ENCODE assay signal across 15 cellular contexts in the genomic region with DNA sequence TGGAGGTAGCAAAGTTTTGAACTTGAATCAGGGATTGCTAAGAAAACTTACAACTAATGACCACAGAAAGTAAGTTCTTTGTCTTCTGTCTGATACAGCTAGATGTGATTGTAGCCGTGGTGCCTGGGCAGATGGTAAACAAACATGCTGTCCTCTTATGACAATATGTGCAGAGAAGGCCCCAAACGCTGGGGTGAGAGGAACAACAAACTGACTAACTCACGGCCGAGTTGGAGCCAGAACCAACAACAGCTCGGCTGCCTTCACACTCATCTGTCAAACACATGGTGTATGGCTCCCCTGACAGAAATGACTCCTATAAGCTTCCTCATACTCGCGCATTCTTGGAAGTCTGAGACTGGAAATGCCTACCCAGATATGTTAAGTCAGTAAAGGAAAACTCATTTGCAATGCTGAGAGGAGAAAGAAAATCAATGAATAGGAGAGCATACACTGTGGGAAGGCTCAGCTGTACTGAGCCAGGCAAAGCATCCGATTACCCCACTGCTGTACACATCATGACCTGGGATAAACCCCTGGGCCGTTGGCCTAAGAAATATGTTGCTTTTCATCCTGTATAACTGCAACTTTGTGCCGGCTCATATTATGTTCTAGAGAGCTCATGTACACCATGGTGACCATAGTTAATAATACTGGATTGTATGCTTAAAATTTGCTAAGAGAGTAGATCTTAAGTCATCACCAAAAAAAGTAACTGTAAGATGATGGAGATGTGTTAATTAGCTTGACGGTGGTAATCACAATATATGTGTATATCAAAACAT. TPM values are rescaled to one million over a fixed set of nuclear protein-coding genes. Genes with fewer than 3 reads are reported as not detected.
DNase-seq lines count a peak whose midpoint lies in the region; ATAC-seq, FAIRE-seq and TF ChIP-seq lines count a peak whose summit lies in the region.
"Had no signal": no experiment of that assay in that cellular context is flagged by ENCODE, and none has a peak within 500 bp of the region (broad histone marks: within the 10 kb centered on the region; RNA-seq: fewer than 3 reads in every experiment).

No MANE protein-coding gene starts in this region.

- H3K27ac ChIP-seq in astrocyte (ENCODE audit: low read depth, low read length): peak overlapping the region; percentile 16

- H3K4me3 Mint-ChIP-seq in astrocyte (ENCODE audit: unreplicated experiment) (peak overlapping the region; percentile 98), immature natural killer cell (no peak overlapping the region), endothelial cell (ENCODE audit: unreplicated experiment) (no peak overlapping the region)
- H3K4me3 Mint-ChIP-seq: activated CD8-positive, alpha-beta T cell treated with anti-CD3 and anti-CD28 coated beads for 36 hours; activated naive CD4-positive, alpha-beta T cell treated with anti-CD3 and anti-CD28 coated beads, Interleukin-2, amount 50 U/mL, for 24 hours; H9; nephron progenitor cell had no signal

- H3K36me3 ChIP-seq in astrocyte (ENCODE audit: insufficient read depth, low read length): peaks cover 92% of the 10 kb centered on the region

- H3K9me3 Mint-ChIP-seq in astrocyte (ENCODE audit: unreplicated experiment) (no peaks in the 10 kb centered on the region), immature natural killer cell (no peaks in the 10 kb centered on the region), endothelial cell (ENCODE audit: unreplicated experiment) (no peaks in the 10 kb centered on the region)
- H3K9me3 Mint-ChIP-seq: activated CD8-positive, alpha-beta T cell treated with anti-CD3 and anti-CD28 coated beads for 36 hours; activated naive CD4-positive, alpha-beta T cell treated with anti-CD3 and anti-CD28 coated beads, Interleukin-2, amount 50 U/mL, for 24 hours; nephron progenitor cell had no signal

- H3K4me1 ChIP-seq in astrocyte (ENCODE audit: insufficient read depth, low read length): peaks cover 43% of the 10 kb centered on the region

- H3K4me1 Mint-ChIP-seq in astrocyte (ENCODE audit: low read depth, unreplicated experiment): peaks cover 48% of the 10 kb centered on the region
- H3K4me1 Mint-ChIP-seq in immature natural killer cell: peaks cover 37 to 72% of the 10 kb centered on the region in 2 donors
- peaks cover 10% of the 10 kb centered on the region for H3K4me1 Mint-ChIP-seq in endothelial cell (ENCODE audit: unreplicated experiment)

- peak overlapping the region; percentile 96 for H3K9ac ChIP-seq in astrocyte (ENCODE audit: low read length)

- H3K36me3 Mint-ChIP-seq in astrocyte (ENCODE audit: low read depth, unreplicated experiment): peaks cover 32% of the 10 kb centered on the region
- peaks cover 32 to 45% (median 34%) of the 10 kb centered on the region in 3 donors for H3K36me3 Mint-ChIP-seq in immature natural killer cell
- H3K36me3 Mint-ChIP-seq in endothelial cell (ENCODE audit: low read depth, unreplicated experiment): peaks cover 5% of the 10 kb centered on the region
- H3K36me3 Mint-ChIP-seq: activated naive CD4-positive, alpha-beta T cell treated with anti-CD3 and anti-CD28 coated beads, Interleukin-2, amount 50 U/mL, for 24 hours had no signal

- peaks cover 39% of the 10 kb centered on the region for H3K79me2 ChIP-seq in astrocyte (ENCODE audit: insufficient read depth, low read length)

- DNase-seq in GM04503 (ENCODE audit: low read depth) (peak; percentile 75), astrocyte (ENCODE audit: low read depth) (peak; percentile 76), fibroblast of villous mesenchyme (ENCODE audit: low read depth) (peak; percentile 71), sciatic nerve (ENCODE audit: low spot score) (no peak), immature natural killer cell (no peak), hypothalamus (lab: John Stamatoyannopoulos, UW) (no peak), endothelial cell (ENCODE audit: low spot score) (no peak), pons (ENCODE audit: low spot score) (no peak)
- DNase-seq: activated CD8-positive, alpha-beta T cell treated with anti-CD3 and anti-CD28 coated beads for 36 hours; Caco-2; effector CD8-positive, alpha-beta T cell; H9; nephron progenitor cell; T-helper 1 cell had no signal

- peak overlapping the region; percentile 94 for H3K4me2 ChIP-seq in astrocyte (ENCODE audit: low read length)

- peaks cover 100% of the 10 kb centered on the region for H4K20me1 ChIP-seq in astrocyte (ENCODE audit: insufficient read depth, low read length)

- FAIRE-seq in astrocyte (lab: Jason Lieb, UNC): no peak

- peak; percentile 44 for ATAC-seq in sciatic nerve
- ATAC-seq: activated CD8-positive, alpha-beta T cell treated with anti-CD3 and anti-CD28 coated beads for 36 hours had no signal

- H3K27me3 ChIP-seq in astrocyte (ENCODE audit: insufficient read depth, low read length): no peaks in the 10 kb centered on the region

- H3K9me3 ChIP-seq in astrocyte (ENCODE audit: insufficient read depth, low read depth, low read length): no peaks in the 10 kb centered on the region
- H3K9me3 ChIP-seq: Caco-2 had no signal

- no peak for TF ChIP-seq CTCF in astrocyte (IDR thresholded peaks at IDR 0.05; ENCODE audit: insufficient read depth, low read depth, low read length)
- no peak for TF ChIP-seq CTCF in fibroblast of villous mesenchyme (IDR thresholded peaks at IDR 0.05; ENCODE audit: insufficient read depth, low read depth, low read length)
- no peak for TF ChIP-seq CTCF in endothelial cell (IDR thresholded peaks at IDR 0.05; ENCODE audit: unreplicated experiment)

- H3K27ac Mint-ChIP-seq in astrocyte (ENCODE audit: unreplicated experiment) (no peak overlapping the region), immature natural killer cell (peak overlapping the region in 1 of 6 donors; percentile 71), endothelial cell (ENCODE audit: unreplicated experiment) (no peak overlapping the region)
- H3K27ac Mint-ChIP-seq: activated CD8-positive, alpha-beta T cell treated with anti-CD3 and anti-CD28 coated beads for 36 hours; activated naive CD4-positive, alpha-beta T cell treated with anti-CD3 and anti-CD28 coated beads, Interleukin-2, amount 50 U/mL, for 24 hours; nephron progenitor cell had no signal

- H3K4me3 ChIP-seq in astrocyte (ENCODE audit: insufficient read depth, low read depth, low read length) (peak overlapping the region; percentile 31), fibroblast of villous mesenchyme (ENCODE audit: low read depth, low read length) (no peak overlapping the region)

- intact Hi-C loops in sciatic nerve (cut with DNase I): no loop called here

- no peak overlapping the region for H2AFZ ChIP-seq in astrocyte (ENCODE audit: low read depth, low read length)

- no peaks in the 10 kb centered on the region for H3K27me3 Mint-ChIP-seq in astrocyte (ENCODE audit: low read depth, unreplicated experiment)
- peaks cover 2 to 3% (median 2%) of the 10 kb centered on the region in 3 donors for H3K27me3 Mint-ChIP-seq in immature natural killer cell (ENCODE audit: low read depth in 3 of 3)
- H3K27me3 Mint-ChIP-seq in endothelial cell (ENCODE audit: unreplicated experiment): peaks cover under 1% of the 10 kb centered on the region

RNA-seq across cellular contexts. Expression of a gene that starts 5.7 kb away (rescaled TPM):
- total RNA-seq in astrocyte (720 and 820 TPM in 2 replicates), fibroblast of villous mesenchyme (7,420 and 8,241 TPM in 2 replicates), sciatic nerve (1,018 TPM), endothelial cell (ENCODE audit: unreplicated experiment) (8.2 TPM)
- polyA plus RNA-seq in immature natural killer cell: 10 to 100 TPM in 1 of 3 donors, 1 to 10 TPM in 2; 2.2 to 11.4 (median 9.2) TPM

Comparison
In these comparisons a context has a peak if more than half of its experiments do, and no peak if none do; other contexts are left out.
1. DNase-seq: peak in GM04503 (single experiment), astrocyte (single experiment) and fibroblast of villous mesenchyme (single experiment); none in sciatic nerve (single experiment), immature natural killer cell (0 of 3), hypothalamus (0 of 51), endothelial cell (single experiment) and pons (single experiment).
2. RNA of a gene that starts 5.7 kb away (total RNA-seq): 7,420 to 8,241 TPM in fibroblast of villous mesenchyme, 1,018 TPM in sciatic nerve (single experiment) and 720 to 820 TPM in astrocyte; 8.2 TPM in endothelial cell (single experiment); every median in the first group is over 10 times any median in the second.